In genomic region chr15:59492389-59493377, GRCh38 we compare ENCODE assay signal across 8 cellular contexts. TPM values are rescaled to one million over a fixed set of nuclear protein-coding genes. Genes with fewer than 3 reads are reported as not detected.
DNase-seq lines count a peak whose midpoint lies in the region; ATAC-seq and TF ChIP-seq lines count a peak whose summit lies in the region.

No MANE protein-coding gene starts in this region.

- no peaks in the 10 kb centered on the region for H3K9me3 ChIP-seq in AG04450 (ENCODE audit: control insufficient read depth, insufficient read depth, low read length)
- no peaks in the 10 kb centered on the region for H3K9me3 ChIP-seq in colonic mucosa
- no peaks in the 10 kb centered on the region for H3K9me3 ChIP-seq in liver (ENCODE audit: control insufficient read depth in 4 of 4, low read length in 3 of 4)

- H3K36me3 ChIP-seq in colonic mucosa (no peaks in the 10 kb centered on the region), liver (ENCODE audit: control insufficient read depth in 4 of 4, insufficient read depth in 3 of 4, low read depth in 1 of 4, low read length in 3 of 4) (no peaks in the 10 kb centered on the region)

- H3K4me3 ChIP-seq in AG04450 (ENCODE audit: low read depth, low read length) = no peak overlapping the region
- no peak overlapping the region for H3K4me3 ChIP-seq in colonic mucosa
- H3K4me3 ChIP-seq in liver (ENCODE audit: low read depth in 1 of 3, low read length in 3 of 3) = no peak overlapping the region

- H3K9ac ChIP-seq in colonic mucosa (ENCODE audit: low read depth in 2 of 2, low read length in 2 of 2) = no peak overlapping the region
- no peak overlapping the region for H3K9ac ChIP-seq in liver (ENCODE audit: low read depth in 1 of 2, low read length in 2 of 2)

- DNase-seq in AG04450 (ENCODE audit: low read depth, low spot score) (peak; percentile 21), NCI-H345 treated with DMSO at 0.1 percent for 48 hours (lab: John Stamatoyannopoulos, UW; ENCODE audit: unreplicated experiment) (peak; percentile 29), colonic mucosa (peak; percentile 68)
- DNase-seq in activated CD4-positive, alpha-beta T cell treated with anti-CD3 and anti-CD28 coated beads for 24 hours (ENCODE audit: low read depth in 2 of 2) = peak; percentile 12 to 23
- DNase-seq in stimulated activated CD4-positive, alpha-beta T cell treated with anti-CD3 and anti-CD28 coated beads, Interleukin-4, amount 100 ng/mL, for 24 hours = peak; percentile 57

- POLR2A ChIA-PET in AG04450 (lab: Yijun Ruan, JAX) = no interaction called here

- ATAC-seq in GM21723 (IDR thresholded peaks at IDR 0.05; ENCODE audit: unreplicated experiment) (peak; percentile 74), GM18870 (IDR thresholded peaks at IDR 0.05; ENCODE audit: unreplicated experiment) (no peak)

- H3K27me3 ChIP-seq in AG04450 (ENCODE audit: control insufficient read depth, insufficient read depth, low read length) = no peaks in the 10 kb centered on the region
- no peaks in the 10 kb centered on the region for H3K27me3 ChIP-seq in colonic mucosa
- no peaks in the 10 kb centered on the region for H3K27me3 ChIP-seq in liver (ENCODE audit: control insufficient read depth in 4 of 4, insufficient read depth in 4 of 4, low read length in 3 of 4)

- H3K27ac ChIP-seq in AG04450 (ENCODE audit: low read depth, low read length) (no peak overlapping the region), colonic mucosa (no peak overlapping the region), liver (ENCODE audit: low read depth in 1 of 2, low read length in 2 of 2) (no peak overlapping the region)

- CTCF ChIA-PET in AG04450 (lab: Charles Lee) = interaction anchor here (0.6 to 5.4 kb wide), 10 partner anchors 11 to 539 kb away, joined by 3 to 37 read pairs (median 4); no protein-coding TSS in a partner anchor

- TF ChIP-seq CTCF in AG04450 (IDR thresholded peaks at IDR 0.05; ENCODE audit: low read depth, low read length) = peak; percentile 87
- TF ChIP-seq CTCF in colonic mucosa (IDR thresholded peaks at IDR 0.05) = peak; percentile 79
- peak; percentile 94 for TF ChIP-seq CTCF in liver (IDR thresholded peaks at IDR 0.05; ENCODE audit: low read depth, low read length, missing input control)

- intact Hi-C loops in colonic mucosa (cut with DNase I) = loop anchor here (5.0 to 10.0 kb wide), 2 partner anchors 118 to 320 kb away; partner anchors contain the start of gene MYO1E

- WGBS in liver = 19% methylated on average over 11 of the region's 11 CpGs

- H3K4me1 ChIP-seq in colonic mucosa (no peaks in the 10 kb centered on the region), liver (ENCODE audit: control insufficient read depth in 4 of 4, insufficient read depth in 4 of 4, low read length in 3 of 4) (peaks cover 0 to 8% (median 2%) of the 10 kb centered on the region in 4 donors)

- peak; percentile 97 to 98 for TF ChIP-seq RAD21 in liver (IDR thresholded peaks at IDR 0.05)

TF ChIP-seq in liver, 16 proteins besides CTCF, POLR2A, EP300 and RAD21:
- no peak for TF ChIP-seq GABPA (IDR thresholded peaks at IDR 0.05 in 1 of 2, conservative IDR thresholded peaks at IDR 0.05 in 1 of 2)
- no peak for TF ChIP-seq HNF4A (conservative IDR thresholded peaks at IDR 0.05)
- no peak for TF ChIP-seq HNF4G (IDR thresholded peaks at IDR 0.05)
- TF ChIP-seq JUND (IDR thresholded peaks at IDR 0.05) = no peak
- no peak for TF ChIP-seq NR2F2 (IDR thresholded peaks at IDR 0.05)
- TF ChIP-seq ATF3 (IDR thresholded peaks at IDR 0.05) = no peak
- TF ChIP-seq FOXA1 (IDR thresholded peaks at IDR 0.05) = no peak
- no peak for TF ChIP-seq TAF1 (conservative IDR thresholded peaks at IDR 0.05)
- TF ChIP-seq YY1 (IDR thresholded peaks at IDR 0.05) = no peak
- no peak for TF ChIP-seq EGR1 (IDR thresholded peaks at IDR 0.05; ENCODE audit: low read depth in 2 of 2)
- no peak for TF ChIP-seq RXRA (IDR thresholded peaks at IDR 0.05)
- TF ChIP-seq MAX (IDR thresholded peaks at IDR 0.05) = no peak
- TF ChIP-seq ZBTB33 (IDR thresholded peaks at IDR 0.05) = no peak
- no peak for TF ChIP-seq REST (IDR thresholded peaks at IDR 0.05)
- TF ChIP-seq FOXA2 (IDR thresholded peaks at IDR 0.05) = no peak
- no peak for TF ChIP-seq SP1 (IDR thresholded peaks at IDR 0.05)

RNA-seq across cellular contexts. Expression of gene FAM81A, which starts 54.7 kb away (rescaled TPM):
- not detected in 2 replicates for polyA plus RNA-seq in AG04450 (2011; rRNA removed)
- not detected in 2 replicates for polyA minus RNA-seq in AG04450 (2011; rRNA and poly(A)+ RNA removed)
- total RNA-seq in colonic mucosa = 10 to 100 TPM in 1 of 2 donors, 1 to 10 TPM in 1; 6.4 to 18.8 TPM
- under 1 TPM; under 0.01 to 0.05 TPM for total RNA-seq in liver
- under 1 TPM; 0.09 to 0.13 TPM for polyA plus RNA-seq in liver

Comparison
In these comparisons a context has a peak if more than half of its experiments do, and no peak if none do; other contexts are left out.
1. DNase-seq: peak in every context shown above with its lines; median percentile 68 in colonic mucosa; 57 in stimulated activated CD4-positive, alpha-beta T cell treated with anti-CD3 and anti-CD28 coated beads, Interleukin-4, amount 100 ng/mL, for 24 hours; 29 in NCI-H345 treated with DMSO at 0.1 percent for 48 hours; 21 in AG04450; 18 in activated CD4-positive, alpha-beta T cell treated with anti-CD3 and anti-CD28 coated beads for 24 hours.
2. RNA of gene FAM81A, which starts 54.7 kb away (total RNA-seq): 6.4 to 18.8 TPM in colonic mucosa; under 0.01 to 0.05 TPM in liver; every median in the first group is over 4 times any median in the second.
3. Peak in every context shown above with its lines, with median percentiles within 50 percentile points of each other: CTCF ChIP-seq.